Comparison of ENCODE assay signal across 9 cellular contexts in genomic region chr1:9315411-9316079, GRCh38. TPM values are rescaled to one million over a fixed set of nuclear protein-coding genes. Genes with fewer than 3 reads are reported as not detected.
DNase-seq lines count a peak whose midpoint lies in the region; FAIRE-seq lines count a peak whose summit lies in the region.
"Had no signal": no experiment of that assay in that cellular context is flagged by ENCODE, and none has a peak within 500 bp of the region (broad histone marks: within the 10 kb centered on the region; RNA-seq: fewer than 3 reads in every experiment).

No MANE protein-coding gene starts in this region.

- no peak overlapping the region for H2BK5ac ChIP-seq in mesenchymal stem cell (ENCODE audit: low read depth, low read length, poor library complexity, severe bottlenecking)
- H2BK5ac ChIP-seq in mesendoderm (ENCODE audit: low read length), result no peak overlapping the region

- H3K9me3 Mint-ChIP-seq in activated naive CD8-positive, alpha-beta T cell (ENCODE audit: low read depth), result no peaks in the 10 kb centered on the region

- no peak overlapping the region for H4K5ac ChIP-seq in mesendoderm (ENCODE audit: low read length)

- H3K27ac ChIP-seq in mesenchymal stem cell (ENCODE audit: low read length, poor library complexity, severe bottlenecking) (peak overlapping the region; percentile 5), mesendoderm (ENCODE audit: low read depth, low read length) (no peak overlapping the region)

- H3K23ac ChIP-seq in mesenchymal stem cell (ENCODE audit: low read length in 2 of 2), result no peak overlapping the region
- H3K23ac ChIP-seq in mesendoderm (ENCODE audit: low read length), result no peak overlapping the region

- FAIRE-seq in urothelium cell line (lab: Jason Lieb, UNC), result peak; percentile 69

- H3K4me1 ChIP-seq in mesenchymal stem cell (ENCODE audit: control insufficient read depth, insufficient read depth, low read depth, low read length), result peaks cover 71% of the 10 kb centered on the region
- H3K4me1 ChIP-seq in mesendoderm (ENCODE audit: control insufficient read depth, low read depth, low read length), result peaks cover 13% of the 10 kb centered on the region

- H3K4me2 ChIP-seq in mesenchymal stem cell (ENCODE audit: low read length, poor library complexity, severe bottlenecking), result peak overlapping the region; percentile 8
- H3K4me2 ChIP-seq in mesendoderm (ENCODE audit: low read length), result no peak overlapping the region

- H3K79me1 ChIP-seq in mesenchymal stem cell (replicated peaks; ENCODE audit: low read length, poor library complexity, severe bottlenecking) (peaks cover 10% of the 10 kb centered on the region), mesendoderm (ENCODE audit: low read length) (peaks cover 3% of the 10 kb centered on the region)

- WGBS in mesenchymal stem cell, result 82% methylated on average over 19 of the region's 20 CpGs
- no CpG with 5 or more reads among the region's 20 CpGs for WGBS in mesendoderm (ENCODE audit: extremely low coverage, insufficient coverage, low lambda C conversion rate)

- H3K4me1 Mint-ChIP-seq in activated naive CD8-positive, alpha-beta T cell (ENCODE audit: low read depth), result peaks cover 32% of the 10 kb centered on the region

- H3K4ac ChIP-seq in mesenchymal stem cell (ENCODE audit: low read depth in 1 of 2, low read length in 2 of 2) (peak overlapping the region; percentile 40 to 59), mesendoderm (ENCODE audit: low read depth, low read length) (no peak overlapping the region)

- H4K91ac ChIP-seq in mesenchymal stem cell (ENCODE audit: low read length), result peak overlapping the region; percentile 66

- H4K8ac ChIP-seq in mesenchymal stem cell (ENCODE audit: low read length) (peak overlapping the region; percentile 25), mesendoderm (ENCODE audit: low read depth, low read length) (no peak overlapping the region)

- DNase-seq in activated effector memory CD4-positive, alpha-beta T cell treated with anti-CD3 and anti-CD28 coated beads, Interleukin-2, amount 50 U/mL, for 16 hours, result peak; percentile 87
- DNase-seq in activated effector memory CD4-positive, alpha-beta T cell treated with Interleukin-2 at 50 U/mL for 16 hours, result no peak
- DNase-seq in mesenchymal stem cell (peak; percentile 90), urothelium cell line (ENCODE audit: low spot score) (peak; percentile 18), mesendoderm (no peak), GF-D8 (lab: John Stamatoyannopoulos, UW) (no peak), ecto neural progenitor cell (ENCODE audit: low spot score) (no peak)
- DNase-seq: KBM-7 had no signal

- no peak overlapping the region for H3K56ac ChIP-seq in mesendoderm (ENCODE audit: low read length)

- H2BK15ac ChIP-seq in mesenchymal stem cell (ENCODE audit: low read depth, poor library complexity, severe bottlenecking) (peak overlapping the region; percentile 39), mesendoderm (replicated peaks; ENCODE audit: low read depth) (no peak overlapping the region)

- peak overlapping the region; percentile 40 for H2AK5ac ChIP-seq in mesenchymal stem cell (ENCODE audit: low read length, severe bottlenecking)
- no peak overlapping the region for H2AK5ac ChIP-seq in mesendoderm (ENCODE audit: low read length)

- peak overlapping the region in 1 of 2 experiments; percentile 87 for H2BK12ac ChIP-seq in mesenchymal stem cell (ENCODE audit: low read length in 2 of 2)

- H3K4me3 Mint-ChIP-seq in activated naive CD8-positive, alpha-beta T cell, result peak overlapping the region; percentile 34

- H3K27ac Mint-ChIP-seq in activated naive CD8-positive, alpha-beta T cell, result peak overlapping the region; percentile 90

- H3K18ac ChIP-seq in mesenchymal stem cell (ENCODE audit: low read depth in 1 of 2, low read length in 2 of 2), result peak overlapping the region; percentile 1 to 81
- H3K18ac ChIP-seq in mesendoderm (ENCODE audit: low read length), result no peak overlapping the region

- H3K9me3 ChIP-seq in mesenchymal stem cell (ENCODE audit: control insufficient read depth, low read length), result no peaks in the 10 kb centered on the region

- peaks cover 38 to 55% of the 10 kb centered on the region in 2 experiments for H3K36me3 ChIP-seq in mesenchymal stem cell (ENCODE audit: control insufficient read depth in 1 of 2, insufficient read depth in 2 of 2, low read depth in 1 of 2, low read length in 2 of 2)
- H3K36me3 ChIP-seq in mesendoderm (ENCODE audit: control insufficient read depth, insufficient read depth, low read length), result no peaks in the 10 kb centered on the region

- H3K27me3 ChIP-seq in mesenchymal stem cell (ENCODE audit: control insufficient read depth in 1 of 2, insufficient read depth in 1 of 2, low read length in 2 of 2) (no peaks in the 10 kb centered on the region), mesendoderm (ENCODE audit: insufficient read depth, low read length, poor library complexity) (no peaks in the 10 kb centered on the region)

- H2BK120ac ChIP-seq in mesenchymal stem cell (ENCODE audit: low read depth, low read length), result no peak overlapping the region
- no peak overlapping the region for H2BK120ac ChIP-seq in mesendoderm (ENCODE audit: low read depth, low read length)

- H3K79me2 ChIP-seq in mesendoderm (ENCODE audit: control insufficient read depth, insufficient read depth, low read length), result peaks cover 3% of the 10 kb centered on the region

- H3K4me3 ChIP-seq in mesenchymal stem cell (ENCODE audit: insufficient read depth in 1 of 2, low read depth in 1 of 2, low read length in 2 of 2), result peak overlapping the region in 1 of 2 experiments; percentile 8
- H3K4me3 ChIP-seq in mesendoderm (ENCODE audit: low read length), result no peak overlapping the region

- H3K14ac ChIP-seq in mesenchymal stem cell (ENCODE audit: low read length in 2 of 2), result no peak overlapping the region

- H3K27me3 Mint-ChIP-seq in activated naive CD8-positive, alpha-beta T cell, result no peaks in the 10 kb centered on the region

- H3K36me3 Mint-ChIP-seq in activated naive CD8-positive, alpha-beta T cell, result no peaks in the 10 kb centered on the region

- H3K9ac ChIP-seq in mesenchymal stem cell (ENCODE audit: low read length) (peak overlapping the region; percentile 75), mesendoderm (ENCODE audit: low read length) (no peak overlapping the region)

- H2AFZ ChIP-seq in mesenchymal stem cell (ENCODE audit: low read depth, low read length), result no peak overlapping the region

RNA-seq across cellular contexts. Expression of gene SPSB1, which starts 22.9 kb away (rescaled TPM):
- 34.8 TPM for polyA plus RNA-seq in mesenchymal stem cell (2013, experiment 1 of 2)
- 35.0 TPM for polyA plus RNA-seq in mesenchymal stem cell (2013, experiment 2 of 2)
- polyA plus RNA-seq in mesendoderm (2013, experiment 1 of 2), result 2.3 TPM
- 2.2 TPM for polyA plus RNA-seq in mesendoderm (2013, experiment 2 of 2)

Comparison
In these comparisons a context has a peak if more than half of its experiments do, and no peak if none do; other contexts are left out.
1. DNase-seq: peak in activated effector memory CD4-positive, alpha-beta T cell treated with anti-CD3 and anti-CD28 coated beads, Interleukin-2, amount 50 U/mL, for 16 hours (single experiment), mesenchymal stem cell (single experiment) and urothelium cell line (single experiment); none in activated effector memory CD4-positive, alpha-beta T cell treated with Interleukin-2 at 50 U/mL for 16 hours (single experiment), mesendoderm (single experiment), GF-D8 (single experiment) and ecto neural progenitor cell (single experiment).